ENCODE assay signal across 29 cellular contexts in genomic region chr6:42237857-42238256, GRCh38. TPM values are rescaled to one million over a fixed set of nuclear protein-coding genes. Genes with fewer than 3 reads are reported as not detected.
"Had no signal": no experiment of that assay in that cellular context is flagged by ENCODE, and none has a peak within 500 bp of the region (broad histone marks: within the 10 kb centered on the region; RNA-seq: fewer than 3 reads in every experiment).

No MANE protein-coding gene starts in this region.

- H2AFZ ChIP-seq: hepatocyte had no signal

- H3K4me1 Mint-ChIP-seq: activated CD4-positive, alpha-beta T cell treated with anti-CD3 and anti-CD28 coated beads, Interleukin-2, amount 10 ng/mL, durations not matched to agents 24 days and 14 days had no signal

- H3K27ac ChIP-seq: ascending aorta, cardiac muscle cell, coronary artery, gastroesophageal sphincter, hepatocyte, upper lobe of right lung, WERI-Rb-1 had no signal

- H3K4me3 ChIP-seq: ascending aorta, cardiac muscle cell, coronary artery, dorsolateral prefrontal cortex, gastroesophageal sphincter, hepatocyte, left ventricle myocardium inferior, lung, upper lobe of right lung had no signal

- DNase-seq: activated CD4-positive, alpha-beta T cell treated with anti-CD3 and anti-CD28 coated beads, Interleukin-2, amount 10 ng/mL, durations not matched to agents 24 days and 14 days; activated CD8-positive, alpha-beta memory T cell treated with anti-CD3 and anti-CD28 coated beads, Interleukin-2, amount 10 ng/mL, durations not matched to agents 7 days and 5 days; activated CD8-positive, alpha-beta T cell treated with anti-CD3 and anti-CD28 coated beads, Interleukin-2, amount 10 ng/mL, durations not matched to agents 7 days and 5 days; dorsolateral prefrontal cortex; effector memory CD4-positive, alpha-beta T cell; erythroblast; islet precursor cell; left ventricle myocardium inferior; mesendoderm; posterior cingulate gyrus; right cardiac atrium; stimulated activated CD4-positive, alpha-beta T cell treated with anti-CD3 and anti-CD28 coated beads, Interleukin-2, amount 100 ng/mL, for 48 hours; substantia nigra; T-helper 17 cell; T1000; upper lobe of right lung; WERI-Rb-1 had no signal

- ATAC-seq: activated CD8-positive, alpha-beta memory T cell treated with anti-CD3 and anti-CD28 coated beads, Interleukin-2, amount 10 ng/mL, durations not matched to agents 7 days and 5 days; activated CD8-positive, alpha-beta T cell treated with anti-CD3 and anti-CD28 coated beads, Interleukin-2, amount 10 ng/mL, durations not matched to agents 7 days and 5 days; gastroesophageal sphincter; natural killer cell treated with Interleukin-12 subunit alpha and Interleukin-12 subunit beta and Interleukin-15 and Interleukin-18, amount 100 ng/mL, for 72 hours; T-helper 17 cell; upper lobe of right lung had no signal

- H3K27me3 Mint-ChIP-seq: activated CD4-positive, alpha-beta T cell treated with anti-CD3 and anti-CD28 coated beads, Interleukin-2, amount 10 ng/mL, durations not matched to agents 24 days and 14 days; activated CD8-positive, alpha-beta memory T cell treated with anti-CD3 and anti-CD28 coated beads, Interleukin-2, amount 10 ng/mL, durations not matched to agents 7 days and 5 days; brain; natural killer cell treated with Interleukin-12 subunit alpha and Interleukin-12 subunit beta and Interleukin-15 and Interleukin-18, amount 100 ng/mL, for 72 hours; stimulated activated naive CD8-positive, alpha-beta T cell treated with anti-CD3 and anti-CD28 coated beads, Interleukin-15, Interleukin-2, amounts not matched to agents 100 ng/mL and 50 ng/mL, for 24 hours; T-helper 17 cell had no signal

- H3K4me3 Mint-ChIP-seq: activated CD4-positive, alpha-beta T cell treated with anti-CD3 and anti-CD28 coated beads, Interleukin-2, amount 10 ng/mL, durations not matched to agents 24 days and 14 days; activated CD8-positive, alpha-beta memory T cell treated with anti-CD3 and anti-CD28 coated beads, Interleukin-2, amount 10 ng/mL, durations not matched to agents 7 days and 5 days; activated CD8-positive, alpha-beta T cell treated with anti-CD3 and anti-CD28 coated beads, Interleukin-2, amount 10 ng/mL, durations not matched to agents 7 days and 5 days; brain; stimulated activated naive CD8-positive, alpha-beta T cell treated with anti-CD3 and anti-CD28 coated beads, Interleukin-15, Interleukin-2, amounts not matched to agents 100 ng/mL and 50 ng/mL, for 24 hours; T-helper 17 cell had no signal

- H3K9me3 ChIP-seq: ascending aorta, gastroesophageal sphincter, left ventricle myocardium inferior, upper lobe of right lung had no signal

- H3K4me1 ChIP-seq: ascending aorta, gastroesophageal sphincter, upper lobe of right lung had no signal

- H3K27ac Mint-ChIP-seq: activated CD4-positive, alpha-beta T cell treated with anti-CD3 and anti-CD28 coated beads, Interleukin-2, amount 10 ng/mL, durations not matched to agents 24 days and 14 days; activated CD8-positive, alpha-beta T cell treated with anti-CD3 and anti-CD28 coated beads, Interleukin-2, amount 10 ng/mL, durations not matched to agents 7 days and 5 days; activated T-helper 2 cell treated with anti-CD3 and anti-CD28 coated beads, Interferon-gamma antibody, Interleukin-2, Interleukin-4, amounts not matched to agents 10 μg/mL and 5 μg/mL and 100 μg/mL, durations not matched to agents 14 hours and 24 hours and 36 hours had no signal

- H3K27me3 ChIP-seq: ascending aorta, cardiac muscle cell, dorsolateral prefrontal cortex, gastroesophageal sphincter, hepatocyte, upper lobe of right lung had no signal

- H3K9me3 Mint-ChIP-seq: activated CD4-positive, alpha-beta T cell treated with anti-CD3 and anti-CD28 coated beads, Interleukin-2, amount 10 ng/mL, durations not matched to agents 24 days and 14 days; activated naive CD4-positive, alpha-beta T cell treated with anti-CD3 and anti-CD28 coated beads, Interleukin-2, amount 50 U/mL, for 72 hours; activated T-helper 2 cell treated with anti-CD3 and anti-CD28 coated beads, Interferon-gamma antibody, Interleukin-2, Interleukin-4, amounts not matched to agents 10 μg/mL and 5 μg/mL and 100 μg/mL, durations not matched to agents 14 hours and 24 hours and 36 hours; natural killer cell treated with Interleukin-12 subunit alpha and Interleukin-12 subunit beta and Interleukin-15 and Interleukin-18, amount 100 ng/mL, for 72 hours; stimulated activated naive CD8-positive, alpha-beta T cell treated with anti-CD3 and anti-CD28 coated beads, Interleukin-15, Interleukin-2, amounts not matched to agents 100 ng/mL and 50 ng/mL, for 24 hours had no signal

- H3K4me2 ChIP-seq: hepatocyte had no signal

- H3K79me2 ChIP-seq: hepatocyte had no signal

RNA-seq across cellular contexts. Expression of gene GUCA1B, which starts 43.1 kb away (rescaled TPM):
- total RNA-seq: fibroblast of villous mesenchyme had no signal
